In genomic region chr6:31680226-31680840, GRCh38 we compare ENCODE assay signal across 8 cellular contexts. TPM values are rescaled to one million over a fixed set of nuclear protein-coding genes. Genes with fewer than 3 reads are reported as not detected.
DNase-seq lines count a peak whose midpoint lies in the region; ATAC-seq and TF ChIP-seq lines count a peak whose summit lies in the region.

No MANE protein-coding gene starts in this region.

- H3K9me3 ChIP-seq in heart left ventricle (no peaks in the 10 kb centered on the region), muscle layer of duodenum (ENCODE audit: control insufficient read depth in 1 of 2, low read length in 2 of 2) (no peaks in the 10 kb centered on the region), upper lobe of left lung (no peaks in the 10 kb centered on the region)

- intact Hi-C loops in heart left ventricle (cut with DNase I): loop anchor here (1.0 to 10.0 kb wide), 14 partner anchors 47 to 274 kb away; partner anchors contain the start of genes DDAH2 (in 3 of the 10), NELFE (in 3 of the 10), SKIC2 (in 3 of the 10) and SAPCD1 (in 2 of the 10)
- intact Hi-C loops in Right ventricle myocardium inferior (cut with DNase I): loop anchor here (2.0 to 10.0 kb wide), 6 partner anchors 48 to 272 kb away; partner anchors contain the start of genes DDAH2 and NEU1

- TF ChIP-seq CTCF in heart left ventricle (IDR thresholded peaks at IDR 0.05) (no peak), brain microvascular endothelial cell (IDR thresholded peaks at IDR 0.05; ENCODE audit: low read depth, low read length, missing control alignments) (no peak), upper lobe of left lung (IDR thresholded peaks at IDR 0.05) (no peak)

- TF ChIP-seq EP300 in upper lobe of left lung (IDR thresholded peaks at IDR 0.05): no peak

- WGBS in heart left ventricle, 4 donors: 31 to 38% (median 35%) methylated on average over 6 of the region's 6 CpGs
- WGBS in upper lobe of left lung, 2 donors: 34 to 36% methylated on average over 6 of the region's 6 CpGs

- in situ Hi-C loops in brain microvascular endothelial cell (cut with HindIII; ENCODE audit: low pct_ligation_motif_present, low sequenced_read_pairs): no loop called here

- DNase-seq in heart left ventricle: no peak
- no peak for DNase-seq in Right ventricle myocardium inferior (ENCODE audit: missing footprints)
- no peak for DNase-seq in brain microvascular endothelial cell
- no peak for DNase-seq in upper lobe of left lung
- no peak for DNase-seq in glomerular visceral epithelial cell (ENCODE audit: extremely low spot score)
- DNase-seq in NCI-H1417 treated with DMSO at 0.1 percent for 48 hours (lab: John Stamatoyannopoulos, UW): no peak

- TF ChIP-seq POLR2A in heart left ventricle (IDR thresholded peaks at IDR 0.05): no peak
- TF ChIP-seq POLR2A in upper lobe of left lung (IDR thresholded peaks at IDR 0.05): no peak

- peak overlapping the region in 3 of 12 donors; percentile 54 to 83 (median 68) for H3K27ac ChIP-seq in heart left ventricle
- H3K27ac ChIP-seq in brain microvascular endothelial cell: no peak overlapping the region
- peak overlapping the region; percentile 19 for H3K27ac ChIP-seq in muscle layer of duodenum (ENCODE audit: low read length)
- H3K27ac ChIP-seq in upper lobe of left lung: peak overlapping the region; percentile 36 to 88 (median 66)

- no peaks in the 10 kb centered on the region for H3K27me3 ChIP-seq in heart left ventricle
- H3K27me3 ChIP-seq in brain microvascular endothelial cell (replicated peaks): no peaks in the 10 kb centered on the region
- no peaks in the 10 kb centered on the region for H3K27me3 ChIP-seq in muscle layer of duodenum (ENCODE audit: low read depth, low read length)
- no peaks in the 10 kb centered on the region for H3K27me3 ChIP-seq in upper lobe of left lung

- H3K36me3 ChIP-seq in heart left ventricle: peaks cover 0 to 14% (median 6%) of the 10 kb centered on the region in 9 donors
- no peaks in the 10 kb centered on the region for H3K36me3 ChIP-seq in brain microvascular endothelial cell (replicated peaks)
- H3K36me3 ChIP-seq in muscle layer of duodenum (ENCODE audit: control insufficient read depth in 1 of 2, insufficient read depth in 2 of 2, low read length in 2 of 2): peaks cover 5 to 11% of the 10 kb centered on the region in 2 donors
- H3K36me3 ChIP-seq in upper lobe of left lung: peaks cover 0 to 11% (median 0%) of the 10 kb centered on the region in 4 donors

- peak in 1 of 4 donors; percentile 4 for ATAC-seq in heart left ventricle
- no peak for ATAC-seq in Right ventricle myocardium inferior
- no peak for ATAC-seq in upper lobe of left lung (ENCODE audit: low FRiP score in 2 of 2)
- no peak for ATAC-seq in HG02759 (IDR thresholded peaks at IDR 0.05; ENCODE audit: unreplicated experiment)

- peaks cover 0 to 26% (median 14%) of the 10 kb centered on the region in 12 donors for H3K4me1 ChIP-seq in heart left ventricle
- peaks cover 0 to 11% of the 10 kb centered on the region in 2 donors for H3K4me1 ChIP-seq in muscle layer of duodenum (ENCODE audit: control insufficient read depth in 1 of 2, insufficient read depth in 2 of 2, low read length in 2 of 2)
- H3K4me1 ChIP-seq in upper lobe of left lung: peaks cover 12 to 17% (median 14%) of the 10 kb centered on the region in 4 donors

- peak overlapping the region in 10 of 12 donors; percentile 49 to 74 (median 60) for H3K4me3 ChIP-seq in heart left ventricle
- peak overlapping the region; percentile 5 for H3K4me3 ChIP-seq in brain microvascular endothelial cell (ENCODE audit: low read depth, low read length)
- peak overlapping the region; percentile 66 to 76 for H3K4me3 ChIP-seq in muscle layer of duodenum (ENCODE audit: low read depth in 1 of 2, low read length in 2 of 2)
- H3K4me3 ChIP-seq in upper lobe of left lung: peak overlapping the region in 3 of 4 donors; percentile 41 to 60 (median 58)

RNA-seq across cellular contexts. Expression of gene LY6G5C, which starts 0.5 kb away (rescaled TPM):
- total RNA-seq in heart left ventricle (1 to 10 TPM; 1.3 to 3.1 (median 2.2) TPM), Right ventricle myocardium inferior (1.5 TPM), upper lobe of left lung (1 to 10 TPM in 4 of 6 donors, not detected in 2; 1.8 to 4.4 (median 3.1) TPM)
- polyA plus RNA-seq in heart left ventricle: 1 to 10 TPM; 1.4 to 3.0 TPM

RNA-seq across cellular contexts. Expression of gene LY6G5B, which starts 10.6 kb away (rescaled TPM):
- total RNA-seq in heart left ventricle (10 to 100 TPM in 1 of 9 donors, 1 to 10 TPM in 8; 1.4 to 12.0 (median 4.6) TPM), Right ventricle myocardium inferior (3.9 TPM), upper lobe of left lung (10 to 100 TPM in 4 of 6 donors, 1 to 10 TPM in 2; 6.7 to 22.0 (median 12.3) TPM)
- 1 to 10 TPM; 2.1 to 5.3 TPM for polyA plus RNA-seq in heart left ventricle

RNA-seq across cellular contexts. Expression of gene CSNK2B, which starts 14.5 kb away (rescaled TPM):
- total RNA-seq in heart left ventricle: 100 to 1,000 TPM; 111 to 323 (median 116) TPM
- 100 to 1,000 TPM; 124 to 203 TPM for polyA plus RNA-seq in heart left ventricle
- 97.3 TPM for total RNA-seq in Right ventricle myocardium inferior
- 100 to 1,000 TPM; 105 to 172 (median 130) TPM for total RNA-seq in upper lobe of left lung

RNA-seq across cellular contexts. Expression of gene GPANK1, which starts 15.5 kb away (rescaled TPM):
- total RNA-seq in heart left ventricle (10 to 100 TPM; 15.9 to 29.8 (median 19.5) TPM), Right ventricle myocardium inferior (17.1 TPM), upper lobe of left lung (10 to 100 TPM; 12.0 to 45.1 (median 16.6) TPM)
- 10 to 100 TPM; 19.5 to 24.5 TPM for polyA plus RNA-seq in heart left ventricle

RNA-seq across cellular contexts. Expression of gene C6orf47, which starts 19.8 kb away (rescaled TPM):
- total RNA-seq in heart left ventricle: 10 to 100 TPM; 16.5 to 23.8 (median 20.0) TPM
- 10 to 100 TPM; 19.4 to 30.9 TPM for polyA plus RNA-seq in heart left ventricle
- 17.0 TPM for total RNA-seq in Right ventricle myocardium inferior
- 10 to 100 TPM; 25.0 to 30.1 (median 28.4) TPM for total RNA-seq in upper lobe of left lung

Comparison
In these comparisons a context has a peak if more than half of its experiments do, and no peak if none do; other contexts are left out.
1. H3K4me3 ChIP-seq: peak in every context shown above with its lines; median percentile 71 in muscle layer of duodenum; 60 in heart left ventricle; 58 in upper lobe of left lung; 5 in brain microvascular endothelial cell.